1 cellular context compared by ENCODE assay signal in genomic region chr20:51562027-51562333, GRCh38.
TF ChIP-seq lines count a peak whose summit lies in the region.

No MANE protein-coding gene starts in this region.

TF ChIP-seq in SK-N-SH, 30 proteins besides CTCF, POLR2A, EP300 and RAD21 (continued from another document):
- TF ChIP-seq SIN3A (IDR thresholded peaks at IDR 0.05; ENCODE audit: borderline replicate concordance, low read depth, low read length) (no peak), MEF2A (IDR thresholded peaks at IDR 0.05; ENCODE audit: borderline replicate concordance, low read depth) (no peak), JUND (IDR thresholded peaks at IDR 0.05) (no peak), PBX3 (IDR thresholded peaks at IDR 0.05) (no peak), TCF12 (IDR thresholded peaks at IDR 0.05) (no peak), GABPA (IDR thresholded peaks at IDR 0.05; ENCODE audit: low read depth) (no peak), NFIC (IDR thresholded peaks at IDR 0.05; ENCODE audit: borderline replicate concordance) (no peak), CHD2 (IDR thresholded peaks at IDR 0.05; ENCODE audit: low read length, partially characterized antibody) (no peak), NRF1 (IDR thresholded peaks at IDR 0.05; ENCODE audit: low read depth, low read length) (no peak)
TF ChIP-seq in SK-N-SH: peak in this region for 0.
